In genomic region chr16:9047689-9048301, GRCh38 we compare ENCODE assay signal across 8 cellular contexts. TPM values are rescaled to one million over a fixed set of nuclear protein-coding genes. Genes with fewer than 3 reads are reported as not detected.
A peak's percentile ranks its signal among the peaks of the same experiment; 100 is the strongest.
DNase-seq lines count a peak whose midpoint lies in the region; ATAC-seq, FAIRE-seq and TF ChIP-seq lines count a peak whose summit lies in the region.

No MANE protein-coding gene starts in this region.

- H3K27me3 ChIP-seq in PC-3 (ENCODE audit: low read length), result no peaks in the 10 kb centered on the region
- H3K27me3 ChIP-seq in pancreas, result no peaks in the 10 kb centered on the region

- H3F3A ChIP-seq in PC-3 (ENCODE audit: low read length, unreplicated experiment), result peaks cover 4% of the 10 kb centered on the region

- intact Hi-C loops in PC-3 (cut with micrococcal nuclease), result loop anchor here (5.0 kb wide), 1 partner anchor 40 kb away; no protein-coding TSS in a partner anchor
- intact Hi-C loops in activated naive CD4-positive, alpha-beta T cell treated with anti-CD3 and anti-CD28 coated beads for 36 hours (cut with micrococcal nuclease), result loop anchor here (1.0 to 5.0 kb wide), 3 partner anchors 21 to 85 kb away; partner anchors contain the start of genes HAPSTR1 and USP7
- intact Hi-C loops in pancreas (cut with DNase I), result no loop called here

- H3K27ac Mint-ChIP-seq in activated naive CD4-positive, alpha-beta T cell treated with anti-CD3 and anti-CD28 coated beads for 36 hours, result peak overlapping the region; percentile 57
- peak overlapping the region; percentile 83 for H3K27ac Mint-ChIP-seq in type B pancreatic cell

- H3K9me3 Mint-ChIP-seq in activated naive CD4-positive, alpha-beta T cell treated with anti-CD3 and anti-CD28 coated beads for 36 hours, result peaks cover 13% of the 10 kb centered on the region
- H3K9me3 Mint-ChIP-seq in type B pancreatic cell, result no peaks in the 10 kb centered on the region

- no peaks in the 10 kb centered on the region for H3K36me3 ChIP-seq in PC-3 (ENCODE audit: low read depth, low read length)
- no peaks in the 10 kb centered on the region for H3K36me3 ChIP-seq in pancreas

- H4K20me1 ChIP-seq in PC-3 (ENCODE audit: low read length), result no peaks in the 10 kb centered on the region

- FAIRE-seq in pancreas (lab: Jason Lieb, UNC), result no peak

- H3K36me3 Mint-ChIP-seq in activated naive CD4-positive, alpha-beta T cell treated with anti-CD3 and anti-CD28 coated beads for 36 hours (ENCODE audit: low read depth), result peaks cover 4% of the 10 kb centered on the region
- no peaks in the 10 kb centered on the region for H3K36me3 Mint-ChIP-seq in type B pancreatic cell

- POLR2A ChIA-PET in PC-3 (lab: Charles Lee; ENCODE audit: unreplicated experiment), result interaction anchor here (0.7 kb wide), 1 partner anchor 24 kb away, joined by 3 read pairs; no protein-coding TSS in a partner anchor

- peak; percentile 42 for DNase-seq in stimulated activated naive CD4-positive, alpha-beta T cell treated with Interleukin-2 at 50 U/mL for 16 hours (lab: John Stamatoyannopoulos, UW)
- no peak for DNase-seq in stimulated activated naive CD4-positive, alpha-beta T cell (lab: John Stamatoyannopoulos, UW)
- DNase-seq in PC-3 (peak; percentile 97), glomerular visceral epithelial cell (ENCODE audit: extremely low spot score) (peak; percentile 97), pancreas (peak; percentile 69 to 88 (median 84)), type B pancreatic cell (ENCODE audit: extremely low spot score, unreplicated experiment) (no peak)
- peak; percentile 81 for DNase-seq in activated naive CD4-positive, alpha-beta T cell treated with anti-CD3 and anti-CD28 coated beads for 36 hours

- no peaks in the 10 kb centered on the region for H3K79me2 ChIP-seq in PC-3 (ENCODE audit: low read length)

- CTCF ChIA-PET in PC-3 (lab: Charles Lee), result interaction anchor here (0.5 to 1.1 kb wide), 5 partner anchors 15 to 1690 kb away, joined by 3 to 11 read pairs (median 4); partner anchors contain the start of gene HAPSTR1
- CTCF ChIA-PET in activated naive CD4-positive, alpha-beta T cell treated with anti-CD3 and anti-CD28 coated beads for 36 hours (lab: Charles Lee), result interaction anchor here (0.7 to 1.8 kb wide), 5 partner anchors 14 to 91 kb away, joined by 3 to 16 read pairs (median 3); no protein-coding TSS in a partner anchor

- no TSS peak for BruUV-seq in PC-3 (replicated peaks; lab: Mats Ljungman, UMichigan)

- H3K4me2 ChIP-seq in PC-3 (ENCODE audit: low read length), result peak overlapping the region; percentile 66

- peaks cover 32% of the 10 kb centered on the region for H3K4me1 Mint-ChIP-seq in activated naive CD4-positive, alpha-beta T cell treated with anti-CD3 and anti-CD28 coated beads for 36 hours (ENCODE audit: low read depth)
- peaks cover 11% of the 10 kb centered on the region for H3K4me1 Mint-ChIP-seq in type B pancreatic cell (ENCODE audit: unreplicated experiment)

- no peak overlapping the region for H2AFZ ChIP-seq in PC-3 (ENCODE audit: low read length)

- TF ChIP-seq CTCF in PC-3 (conservative IDR thresholded peaks at IDR 0.05; ENCODE audit: low read depth, low read length) (no peak), pancreas (IDR thresholded peaks at IDR 0.05) (no peak), type B pancreatic cell (conservative IDR thresholded peaks at IDR 0.05) (no peak)

- no peaks in the 10 kb centered on the region for H3K9me2 ChIP-seq in PC-3 (replicated peaks; ENCODE audit: low read length)

- peak overlapping the region; percentile 19; the same call in 1 of the 2 replicates for H3K4me3 ChIP-seq in PC-3 (ENCODE audit: low read length)
- no peak overlapping the region for H3K4me3 ChIP-seq in pancreas

- H3K4me1 ChIP-seq in PC-3 (ENCODE audit: insufficient read depth, low read length) (peaks cover 14% of the 10 kb centered on the region), pancreas (peaks cover 0 to 3% (median 0%) of the 10 kb centered on the region in 3 donors)

- peak overlapping the region; percentile 37; the same call in 1 of the 2 replicates for H3K9ac ChIP-seq in PC-3 (ENCODE audit: low read length)

- H3K27ac ChIP-seq in PC-3 (ENCODE audit: low read length) (peak overlapping the region; percentile 84), pancreas (peak overlapping the region in 2 of 4 donors; percentile 39 to 56)

- H3K9me3 ChIP-seq in PC-3 (ENCODE audit: low read length) (no peaks in the 10 kb centered on the region), pancreas (no peaks in the 10 kb centered on the region)

- peak; percentile 56 for ATAC-seq in HG03159 (IDR thresholded peaks at IDR 0.05; ENCODE audit: unreplicated experiment)
- peak; percentile 98 for ATAC-seq in PC-3
- ATAC-seq in pancreas, result peak; percentile 97 to 99 (median 98)

- H3K4me3 Mint-ChIP-seq in activated naive CD4-positive, alpha-beta T cell treated with anti-CD3 and anti-CD28 coated beads for 36 hours, result no peak overlapping the region
- H3K4me3 Mint-ChIP-seq in type B pancreatic cell, result no peak overlapping the region

- 36 to 40% methylated on average over 7 of the region's 7 CpGs for WGBS in pancreas, 2 donors

- H3K27me3 Mint-ChIP-seq in activated naive CD4-positive, alpha-beta T cell treated with anti-CD3 and anti-CD28 coated beads for 36 hours (ENCODE audit: low read depth), result no peaks in the 10 kb centered on the region
- no peaks in the 10 kb centered on the region for H3K27me3 Mint-ChIP-seq in type B pancreatic cell

RNA-seq across cellular contexts. Expression of gene HAPSTR1, which starts 43.6 kb away (rescaled TPM):
- 24.4 and 28.6 TPM in 2 replicates for total RNA-seq in PC-3 (2014; rRNA removed)
- 10 to 100 TPM; 41.2 to 42.6 TPM for total RNA-seq in activated naive CD4-positive, alpha-beta T cell treated with anti-CD3 and anti-CD28 coated beads for 36 hours
- 10 to 100 TPM; 17.1 to 35.5 (median 23.6) TPM for total RNA-seq in pancreas
- polyA plus RNA-seq in pancreas, result 10 to 100 TPM in 1 of 2 donors, 1 to 10 TPM in 1; 6.0 to 10.9 TPM
- total RNA-seq in type B pancreatic cell (ENCODE audit: low replicate concordance), result 58.4 and 66.2 TPM in 2 replicates

Comparison
In these comparisons a context has a peak if more than half of its experiments do, and no peak if none do; other contexts are left out.
1. DNase-seq: peak in stimulated activated naive CD4-positive, alpha-beta T cell treated with Interleukin-2 at 50 U/mL for 16 hours (single experiment), PC-3 (single experiment), activated naive CD4-positive, alpha-beta T cell treated with anti-CD3 and anti-CD28 coated beads for 36 hours (single experiment), glomerular visceral epithelial cell (single experiment) and pancreas (6 of 6); none in stimulated activated naive CD4-positive, alpha-beta T cell (0 of 6) and type B pancreatic cell (single experiment).
2. intact Hi-C loops: an anchor here in PC-3 (5.0 kb wide) and activated naive CD4-positive, alpha-beta T cell treated with anti-CD3 and anti-CD28 coated beads for 36 hours (1.0 to 5.0 kb wide); none called in pancreas.
3. Peak in every context shown above with its lines, with median percentiles within 50 percentile points of each other: ATAC-seq.